In the genomic region with DNA sequence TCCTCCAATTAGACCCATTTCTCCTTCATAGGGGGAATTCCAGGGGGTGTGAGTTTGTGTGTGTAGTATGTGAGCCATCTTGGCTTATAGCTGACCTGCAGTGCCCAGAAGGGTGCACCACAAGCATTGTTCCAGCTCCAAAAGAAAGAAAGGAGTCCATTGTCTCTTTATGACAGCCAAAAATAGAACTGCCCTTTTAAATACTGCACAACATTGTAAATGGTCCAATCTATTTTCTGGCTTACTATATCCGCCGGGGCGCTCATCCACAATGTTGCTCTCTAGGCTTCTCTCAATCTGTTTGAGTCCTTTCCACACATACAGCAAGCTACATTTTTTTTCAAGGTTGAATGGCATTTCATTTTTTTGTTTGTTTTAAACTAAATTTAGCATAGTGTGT, we compare ENCODE assay signal across 25 cellular contexts.
DNase-seq lines count a peak whose midpoint lies in the region; ATAC-seq, FAIRE-seq and TF ChIP-seq lines count a peak whose summit lies in the region.
"Had no signal": no experiment of that assay in that cellular context is flagged by ENCODE, and none has a peak within 500 bp of the region (broad histone marks: within the 10 kb centered on the region; RNA-seq: fewer than 3 reads in every experiment).

No MANE protein-coding gene starts in this region.

- no peaks in the 10 kb centered on the region for H3K36me3 Mint-ChIP-seq in nephron progenitor cell (ENCODE audit: low read depth)

- DNase-seq in NCI-H2227 treated with DMSO at 0.1 percent for 48 hours (lab: John Stamatoyannopoulos, UW) = peak; percentile 56
- DNase-seq in SK-MEL-5 (ENCODE audit: low read depth, low spot score) = peak; percentile 80
- no peak for DNase-seq in nephron progenitor cell
- peak; percentile 55 for DNase-seq in superior temporal gyrus (ENCODE audit: extremely low spot score)
- no peak for DNase-seq in stimulated activated CD4-positive, alpha-beta T cell treated with anti-CD3 and anti-CD28 coated beads, Interleukin-12 subunit alpha, Interleukin-12 subunit beta, amount 100 ng/mL, for 4 hours
- no peak for DNase-seq in HTR-8/SVneo (ENCODE audit: insufficient read length, low spot score)
- no peak for DNase-seq in left lung
- DNase-seq: Caco-2; CD4-positive, alpha-beta T cell; DND-41; H7; HFFc6; MG63; NCI-H1048; NCI-H1436; NCI-H1930; NCI-H446 treated with DMSO at 0.1 percent for 48 hours; NK-92 treated with Interleukin-12 subunit alpha and Interleukin-12 subunit beta, amount 100 ng/mL, for 24 hours; Peyer's patch; Right ventricle myocardium superior; SK-N-SH had no signal

- TF ChIP-seq CTCF in nephron progenitor cell (IDR thresholded peaks at IDR 0.05) = no peak
- TF ChIP-seq CTCF in left lung (IDR thresholded peaks at IDR 0.05) = no peak

- no peaks in the 10 kb centered on the region for H3K4me1 ChIP-seq in left lung
- H3K4me1 ChIP-seq: BLaER1, Caco-2, Peyer's patch had no signal

- peak overlapping the region; percentile 38 for H3K27ac Mint-ChIP-seq in nephron progenitor cell
- H3K27ac Mint-ChIP-seq: CD4-positive, alpha-beta T cell; HFFc6 had no signal

- H3K9me3 ChIP-seq in left lung = no peaks in the 10 kb centered on the region
- H3K9me3 ChIP-seq: BLaER1, Caco-2, MG63, Peyer's patch, SK-N-SH had no signal

- intact Hi-C loops in left lung (cut with DNase I) = no loop called here

- no peak for ATAC-seq in left lung
- ATAC-seq: HepG2, K562 had no signal

- H3K4me3 Mint-ChIP-seq in nephron progenitor cell = no peak overlapping the region
- H3K4me3 Mint-ChIP-seq: CD4-positive, alpha-beta T cell; HFFc6 had no signal

- in situ Hi-C loops in SK-MEL-5 (cut with HindIII; ENCODE audit: low pct_unique_long_range_greater_than_20kb, low sequenced_read_pairs) = no loop called here

- H3K36me3 ChIP-seq in left lung = no peaks in the 10 kb centered on the region
- H3K36me3 ChIP-seq: BLaER1, MG63, Peyer's patch had no signal

- peaks cover 45% of the 10 kb centered on the region for H3K4me1 Mint-ChIP-seq in nephron progenitor cell

- H3K27me3 ChIP-seq in left lung = no peaks in the 10 kb centered on the region
- H3K27me3 ChIP-seq: BLaER1, MG63, Peyer's patch had no signal

- no peak overlapping the region for H3K4me3 ChIP-seq in left lung
- H3K4me3 ChIP-seq: BLaER1, K562, MG63, Peyer's patch had no signal

- H3K27me3 Mint-ChIP-seq in nephron progenitor cell (ENCODE audit: low read depth, poor library complexity) = peaks cover 2% of the 10 kb centered on the region
- H3K27me3 Mint-ChIP-seq: CD4-positive, alpha-beta T cell had no signal

- FAIRE-seq in HTR-8/SVneo (lab: Jason Lieb, UNC) = no peak
- FAIRE-seq: GM12891, HepG2, K562 had no signal

- H3K9me3 Mint-ChIP-seq in nephron progenitor cell = no peaks in the 10 kb centered on the region
- H3K9me3 Mint-ChIP-seq: CD4-positive, alpha-beta T cell had no signal

- H3K27ac ChIP-seq in left lung = no peak overlapping the region
- H3K27ac ChIP-seq: BLaER1, Peyer's patch had no signal

Comparison
In these comparisons a context has a peak if more than half of its experiments do, and no peak if none do; other contexts are left out.
1. DNase-seq: peak in NCI-H2227 treated with DMSO at 0.1 percent for 48 hours (single experiment), SK-MEL-5 (single experiment) and superior temporal gyrus (single experiment); none in nephron progenitor cell (single experiment), stimulated activated CD4-positive, alpha-beta T cell treated with anti-CD3 and anti-CD28 coated beads, Interleukin-12 subunit alpha, Interleukin-12 subunit beta, amount 100 ng/mL, for 4 hours (single experiment), HTR-8/SVneo (single experiment) and left lung (0 of 2).